In the genomic region with DNA sequence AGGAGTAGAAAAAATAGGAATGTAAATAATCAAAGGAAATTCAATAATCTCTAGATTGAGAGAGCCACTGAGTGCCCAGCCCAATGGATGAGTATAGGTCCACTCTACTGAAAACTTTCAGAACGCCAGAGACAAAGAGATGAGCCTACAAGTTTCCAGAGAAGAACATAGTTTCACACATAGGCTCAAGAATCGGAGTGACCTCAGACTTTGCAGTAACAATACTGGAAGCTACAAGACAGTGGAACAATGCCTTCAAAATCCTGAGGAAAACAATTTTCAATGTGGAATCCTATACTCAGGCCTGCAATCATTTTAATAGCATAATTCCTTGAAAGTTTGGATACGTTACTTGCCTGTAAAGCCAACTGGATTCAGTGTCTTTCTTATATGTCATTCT, we compare ENCODE assay signal across 31 cellular contexts. TPM values are rescaled to one million over a fixed set of nuclear protein-coding genes. Genes with fewer than 3 reads are reported as not detected.
"Had no signal": no experiment of that assay in that cellular context is flagged by ENCODE, and none has a peak within 500 bp of the region (broad histone marks: within the 10 kb centered on the region; RNA-seq: fewer than 3 reads in every experiment).

No MANE protein-coding gene starts in this region.

- H3K36me3 Mint-ChIP-seq: stimulated activated effector memory CD8-positive, alpha-beta T cell treated with anti-CD3 and anti-CD28 coated beads, Interleukin-12 subunit alpha, Interleukin-12 subunit beta, amount 100 ng/mL, for 72 hours; type B pancreatic cell had no signal

- H3K4me1 ChIP-seq: stomach, suprapubic skin, testis, thyroid gland, tibial nerve, transverse colon, upper lobe of left lung, upper lobe of right lung, uterus, vagina had no signal

- ATAC-seq: stimulated activated effector memory CD8-positive, alpha-beta T cell treated with anti-CD3 and anti-CD28 coated beads, Interleukin-12 subunit alpha, Interleukin-12 subunit beta, amount 100 ng/mL, for 72 hours; stimulated activated memory B cell treated with anti-CD40 and anti-IgM and Interleukin-4, amounts not matched to agents 10 μg/mL and 1 μg/mL and 100 μg/mL, for 72 hours; stimulated activated naive B cell treated with anti-CD40 and anti-IgM and Interleukin-4, amounts not matched to agents 10 μg/mL and 1 μg/mL and 100 μg/mL, for 72 hours; stimulated activated naive CD8-positive, alpha-beta T cell treated with anti-CD3 and anti-CD28 coated beads, Interleukin-15, amount 100 ng/mL, for 72 hours; stimulated activated naive CD8-positive, alpha-beta T cell treated with anti-CD3 and anti-CD28 coated beads, Interleukin-15, Interleukin-2, amounts not matched to agents 100 U/mL and 50 U/mL, for 24 hours; upper lobe of right lung had no signal

- H3K36me3 ChIP-seq: stomach, suprapubic skin, thoracic aorta, thyroid gland, transverse colon, upper lobe of left lung, upper lobe of right lung, uterus, vagina had no signal

- H3K4me3 Mint-ChIP-seq: stimulated activated effector memory CD8-positive, alpha-beta T cell treated with anti-CD3 and anti-CD28 coated beads, Interleukin-12 subunit alpha, Interleukin-12 subunit beta, amount 100 ng/mL, for 72 hours; stimulated activated memory B cell treated with anti-CD40 and anti-IgM and Interleukin-4, amounts not matched to agents 10 μg/mL and 1 μg/mL and 100 μg/mL, for 72 hours; stimulated activated naive B cell treated with anti-CD40 and anti-IgM and Interleukin-4, amounts not matched to agents 10 μg/mL and 1 μg/mL and 100 μg/mL, for 72 hours; stimulated activated naive CD8-positive, alpha-beta T cell treated with anti-CD3 and anti-CD28 coated beads, Interleukin-15, amount 100 ng/mL, for 72 hours; stimulated activated naive CD8-positive, alpha-beta T cell treated with anti-CD3 and anti-CD28 coated beads, Interleukin-15, Interleukin-2, amounts not matched to agents 100 ng/mL and 50 ng/mL, for 24 hours; type B pancreatic cell had no signal

- H3K9me3 ChIP-seq: suprapubic skin, testis, thoracic aorta, thyroid gland, tibial artery, transverse colon, upper lobe of left lung, upper lobe of right lung, uterus, vagina had no signal

- H3K27me3 Mint-ChIP-seq: stimulated activated memory B cell treated with anti-CD40 and anti-IgM and Interleukin-4, amounts not matched to agents 10 μg/mL and 1 μg/mL and 100 μg/mL, for 72 hours; stimulated activated naive B cell treated with anti-CD40 and anti-IgM and Interleukin-4, amounts not matched to agents 10 μg/mL and 1 μg/mL and 100 μg/mL, for 72 hours; stimulated activated naive CD8-positive, alpha-beta T cell treated with anti-CD3 and anti-CD28 coated beads, Interleukin-15, amount 100 ng/mL, for 72 hours; stimulated activated naive CD8-positive, alpha-beta T cell treated with anti-CD3 and anti-CD28 coated beads, Interleukin-15, Interleukin-2, amounts not matched to agents 100 ng/mL and 50 ng/mL, for 24 hours; type B pancreatic cell had no signal

- H3K27me3 ChIP-seq: stomach, suprapubic skin, testis, thyroid gland, tibial artery, tibial nerve, transverse colon, upper lobe of left lung, upper lobe of right lung, uterus, vagina had no signal

- H3K4me3 ChIP-seq: stomach, suprapubic skin, testis, thoracic aorta, thyroid gland, tibial artery, tibial nerve, transverse colon, upper lobe of left lung, upper lobe of right lung, uterus, vagina had no signal

- FAIRE-seq: urothelium cell line had no signal

- H3K27ac ChIP-seq: stomach, suprapubic skin, testis, thoracic aorta, thyroid gland, tibial artery, tibial nerve, transverse colon, upper lobe of left lung, upper lobe of right lung, uterus, vagina had no signal

- H3K27ac Mint-ChIP-seq: stimulated activated effector memory CD8-positive, alpha-beta T cell treated with anti-CD3 and anti-CD28 coated beads, Interleukin-12 subunit alpha, Interleukin-12 subunit beta, amount 100 ng/mL, for 72 hours; stimulated activated memory B cell treated with anti-CD40 and anti-IgM and Interleukin-4, amounts not matched to agents 10 μg/mL and 1 μg/mL and 100 μg/mL, for 72 hours; stimulated activated naive B cell treated with anti-CD40 and anti-IgM and Interleukin-4, amounts not matched to agents 10 μg/mL and 1 μg/mL and 100 μg/mL, for 72 hours; stimulated activated naive CD8-positive, alpha-beta T cell treated with anti-CD3 and anti-CD28 coated beads, Interleukin-15, amount 100 ng/mL, for 72 hours; stimulated activated naive CD8-positive, alpha-beta T cell treated with anti-CD3 and anti-CD28 coated beads, Interleukin-15, Interleukin-2, amounts not matched to agents 100 ng/mL and 50 ng/mL, for 24 hours; type B pancreatic cell had no signal

- DNase-seq: stimulated activated CD4-positive, alpha-beta T cell treated with anti-CD3 and anti-CD28 coated beads, Interleukin-2, amount 100 ng/mL, for 48 hours; stimulated activated CD4-positive, alpha-beta T cell treated with anti-CD3 and anti-CD28 coated beads, Interleukin-4, amount 100 ng/mL, for 1 hour; stimulated activated CD4-positive, alpha-beta T cell treated with anti-CD3 and anti-CD28 coated beads, Interleukin-4, amount 100 ng/mL, for 24 hours; stimulated activated CD4-positive, alpha-beta T cell treated with anti-CD3 and anti-CD28 coated beads, Interleukin-4, amount 100 ng/mL, for 4 hours; stimulated activated CD8-positive, alpha-beta memory T cell treated with anti-CD3 and anti-CD28 coated beads, Interleukin-4, amount 100 ng/mL, for 48 hours; stimulated activated naive B cell treated with anti-CD40 and anti-IgM and Interleukin-4, amounts not matched to agents 10 μg/mL and 1 μg/mL and 100 μg/mL, for 72 hours; stimulated activated naive CD4-positive, alpha-beta T cell; stimulated activated naive CD4-positive, alpha-beta T cell treated with Interleukin-2 at 50 U/mL for 16 hours; stimulated activated naive CD8-positive, alpha-beta T cell treated with anti-CD3 and anti-CD28 coated beads, Interleukin-15, amount 100 ng/mL, for 72 hours; stimulated activated naive CD8-positive, alpha-beta T cell treated with anti-CD3 and anti-CD28 coated beads, Interleukin-15, Interleukin-2, amounts not matched to agents 100 U/mL and 50 U/mL, for 24 hours; stomach; substantia nigra; testis; thyroid gland; tibial artery; transverse colon; trophoblast cell; upper lobe of left lung; upper lobe of right lung; uterus had no signal

RNA-seq across cellular contexts. Expression of gene GJB3, which starts 22.8 kb away (rescaled TPM):
- total RNA-seq: subcutaneous adipose tissue, temporal lobe had no signal

RNA-seq across cellular contexts. Expression of gene GJB4, which starts 44.2 kb away (rescaled TPM):
- total RNA-seq: subcutaneous adipose tissue, temporal lobe, testis, thoracic aorta, thyroid gland, tibial nerve, upper lobe of left lung, upper lobe of right lung, uterus had no signal

RNA-seq across cellular contexts. Expression of gene GJB5, which starts 48.9 kb away (rescaled TPM):
- total RNA-seq: subcutaneous adipose tissue, temporal lobe, testis, thoracic aorta, thyroid gland, transverse colon, upper lobe of right lung had no signal
